ENCODE assay signal across 13 cellular contexts in the genomic region with DNA sequence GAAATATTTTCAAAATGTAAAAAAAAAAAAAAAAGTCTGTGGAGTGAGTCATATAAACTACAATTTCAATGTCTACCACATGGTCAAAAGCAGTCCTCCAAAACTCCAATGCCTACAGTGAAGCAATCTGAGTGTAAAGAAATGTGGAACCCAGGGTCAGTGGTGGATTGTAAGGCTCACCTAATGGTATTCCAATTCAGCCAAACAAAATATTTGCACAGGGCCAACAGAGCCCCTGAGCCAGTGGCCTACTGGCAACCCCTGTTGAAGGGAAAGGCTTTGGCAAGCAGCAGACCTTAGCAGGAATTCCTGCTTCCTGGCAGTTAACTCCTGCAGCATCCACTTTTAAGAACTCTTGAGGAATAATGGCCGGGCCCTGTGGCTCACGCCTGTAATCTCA. TPM values are rescaled to one million over a fixed set of nuclear protein-coding genes. Genes with fewer than 3 reads are reported as not detected.
DNase-seq lines count a peak whose midpoint lies in the region; ATAC-seq and TF ChIP-seq lines count a peak whose summit lies in the region.
"Had no signal": no experiment of that assay in that cellular context is flagged by ENCODE, and none has a peak within 500 bp of the region (broad histone marks: within the 10 kb centered on the region; RNA-seq: fewer than 3 reads in every experiment).

No MANE protein-coding gene starts in this region.

- H3K9me3 ChIP-seq in right cardiac atrium (ENCODE audit: control insufficient read depth, low read length): no peaks in the 10 kb centered on the region
- H3K9me3 ChIP-seq in right atrium auricular region: no peaks in the 10 kb centered on the region
- H3K9me3 ChIP-seq: body of pancreas, esophagus muscularis mucosa, thyroid gland had no signal

- H3K27me3 ChIP-seq in right cardiac atrium (ENCODE audit: control insufficient read depth, insufficient read depth) (no peaks in the 10 kb centered on the region), right atrium auricular region (no peaks in the 10 kb centered on the region)
- H3K27me3 ChIP-seq: body of pancreas, esophagus muscularis mucosa, thyroid gland had no signal

- H3K4me1 ChIP-seq in right cardiac atrium (ENCODE audit: control insufficient read depth, insufficient read depth, low read length): peaks cover 2% of the 10 kb centered on the region
- peaks cover 0 to 44% of the 10 kb centered on the region in 2 donors for H3K4me1 ChIP-seq in right atrium auricular region

- 47% methylated on average over 2 of the region's 2 CpGs for WGBS in right cardiac atrium

- DNase-seq in right cardiac atrium (peak in 2 of 3 donors; percentile 34 to 45), right atrium auricular region (ENCODE audit: low spot score) (no peak), RWPE1 (ENCODE audit: low spot score) (no peak), fibroblast of villous mesenchyme (ENCODE audit: low read depth) (peak; percentile 21), NOMO-1 treated with dmso at 0.1 percent for 144 hours (lab: John Stamatoyannopoulos, UW; ENCODE audit: unreplicated experiment) (no peak), NCI-H226 (no peak), NCI-H1092 (lab: John Stamatoyannopoulos, UW) (no peak)
- DNase-seq: activated CD8-positive, alpha-beta T cell treated with anti-CD3 and anti-CD28 coated beads, Interleukin-2, amount 10 ng/mL, durations not matched to agents 7 days and 5 days; CD4-positive, alpha-beta memory T cell; thyroid gland had no signal

- POLR2A ChIA-PET in RWPE1 (lab: Yijun Ruan, JAX; ENCODE audit: low non-redundant PET): no interaction called here

- intact Hi-C loops in right cardiac atrium (cut with DNase I): loop anchor here in 1 of 4 donors (10.0 kb wide), 1 partner anchor 63 kb away; a partner anchor contains a TSS

- CTCF ChIA-PET in RWPE1 (lab: Yijun Ruan, JAX): no interaction called here

- no peaks in the 10 kb centered on the region for H3K36me3 ChIP-seq in right atrium auricular region
- H3K36me3 ChIP-seq: thyroid gland had no signal

- peak; percentile 12 to 55 for ATAC-seq in right cardiac atrium
- ATAC-seq in HG02981 (IDR thresholded peaks at IDR 0.05; ENCODE audit: unreplicated experiment): no peak
- ATAC-seq: activated CD8-positive, alpha-beta T cell treated with anti-CD3 and anti-CD28 coated beads, Interleukin-2, amount 10 ng/mL, durations not matched to agents 7 days and 5 days; body of pancreas had no signal

- no peak for TF ChIP-seq CTCF in right atrium auricular region (IDR thresholded peaks at IDR 0.05)
- no peak for TF ChIP-seq CTCF in RWPE1 (conservative IDR thresholded peaks at IDR 0.05; ENCODE audit: low read depth)
- TF ChIP-seq CTCF in fibroblast of villous mesenchyme (IDR thresholded peaks at IDR 0.05; ENCODE audit: insufficient read depth, low read depth, low read length): no peak

- H3K27ac ChIP-seq in right cardiac atrium (ENCODE audit: low read length) (no peak overlapping the region), right atrium auricular region (no peak overlapping the region), RWPE1 (peak overlapping the region; percentile 15; the same call in 1 of the 2 replicates)
- H3K27ac ChIP-seq: body of pancreas, thyroid gland had no signal

- H3K4me3 ChIP-seq in right cardiac atrium (ENCODE audit: low read length) (no peak overlapping the region), right atrium auricular region (no peak overlapping the region), fibroblast of villous mesenchyme (ENCODE audit: low read depth, low read length) (no peak overlapping the region)
- H3K4me3 ChIP-seq: body of pancreas, esophagus muscularis mucosa, thyroid gland had no signal

RNA-seq across cellular contexts. Expression of a gene that starts 3.4 kb away (rescaled TPM):
- 10 to 100 TPM; 21.0 to 37.2 (median 30.3) TPM for total RNA-seq in right cardiac atrium
- polyA plus RNA-seq in right cardiac atrium: 19.3 TPM
- total RNA-seq in right atrium auricular region: 10 to 100 TPM; 17.2 to 27.7 TPM
- total RNA-seq in fibroblast of villous mesenchyme: 56.1 and 60.2 TPM in 2 replicates

RNA-seq across cellular contexts. Expression of a gene that starts 39.8 kb away (rescaled TPM):
- total RNA-seq in right cardiac atrium: 10 to 100 TPM in 2 of 4 donors, 1 to 10 TPM in 2; 4.7 to 18.8 (median 9.5) TPM
- 3.5 TPM for polyA plus RNA-seq in right cardiac atrium
- 10 to 100 TPM in 1 of 2 donors, 1 to 10 TPM in 1; 4.3 to 14.7 TPM for total RNA-seq in right atrium auricular region
- 33.2 and 35.4 TPM in 2 replicates for total RNA-seq in fibroblast of villous mesenchyme

Comparison
In these comparisons a context has a peak if more than half of its experiments do, and no peak if none do; other contexts are left out.
1. DNase-seq: peak in right cardiac atrium (2 of 3) and fibroblast of villous mesenchyme (single experiment); none in right atrium auricular region (single experiment), RWPE1 (single experiment), NOMO-1 treated with dmso at 0.1 percent for 144 hours (single experiment), NCI-H226 (single experiment) and NCI-H1092 (single experiment).